Comparison of ENCODE assay signal across 1 cellular context in genomic region chr9:5832543-5833529, GRCh38.
TF ChIP-seq lines count a peak whose summit lies in the region.

A gene with protein sequence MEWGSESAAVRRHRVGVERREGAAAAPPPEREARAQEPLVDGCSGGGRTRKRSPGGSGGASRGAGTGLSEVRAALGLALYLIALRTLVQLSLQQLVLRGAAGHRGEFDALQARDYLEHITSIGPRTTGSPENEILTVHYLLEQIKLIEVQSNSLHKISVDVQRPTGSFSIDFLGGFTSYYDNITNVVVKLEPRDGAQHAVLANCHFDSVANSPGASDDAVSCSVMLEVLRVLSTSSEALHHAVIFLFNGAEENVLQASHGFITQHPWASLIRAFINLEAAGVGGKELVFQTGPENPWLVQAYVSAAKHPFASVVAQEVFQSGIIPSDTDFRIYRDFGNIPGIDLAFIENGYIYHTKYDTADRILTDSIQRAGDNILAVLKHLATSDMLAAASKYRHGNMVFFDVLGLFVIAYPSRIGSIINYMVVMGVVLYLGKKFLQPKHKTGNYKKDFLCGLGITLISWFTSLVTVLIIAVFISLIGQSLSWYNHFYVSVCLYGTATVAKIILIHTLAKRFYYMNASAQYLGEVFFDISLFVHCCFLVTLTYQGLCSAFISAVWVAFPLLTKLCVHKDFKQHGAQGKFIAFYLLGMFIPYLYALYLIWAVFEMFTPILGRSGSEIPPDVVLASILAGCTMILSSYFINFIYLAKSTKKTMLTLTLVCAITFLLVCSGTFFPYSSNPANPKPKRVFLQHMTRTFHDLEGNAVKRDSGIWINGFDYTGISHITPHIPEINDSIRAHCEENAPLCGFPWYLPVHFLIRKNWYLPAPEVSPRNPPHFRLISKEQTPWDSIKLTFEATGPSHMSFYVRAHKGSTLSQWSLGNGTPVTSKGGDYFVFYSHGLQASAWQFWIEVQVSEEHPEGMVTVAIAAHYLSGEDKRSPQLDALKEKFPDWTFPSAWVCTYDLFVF (minus strand): TSS chr9:5833117. CDS start chr9:5833027, 90 bp downstream.

TF ChIP-seq in HepG2, 621 proteins besides CTCF, POLR2A, EP300 and RAD21 (continues in another document):
- TF ChIP-seq ZNF235 (CRISPR knock-in tag; IDR thresholded peaks at IDR 0.05; ENCODE audit: borderline replicate concordance) (peak; percentile 90; the same call in 1 of the 2 replicates), TARDBP (CRISPR knock-in tag; IDR thresholded peaks at IDR 0.05) (peak; percentile 75; the same call in 1 of the 2 replicates), ZFP1 (CRISPR knock-in tag; IDR thresholded peaks at IDR 0.05) (no peak), CREBL2 (CRISPR knock-in tag; IDR thresholded peaks at IDR 0.05; ENCODE audit: borderline replicate concordance) (peak; percentile 41; the same call in 1 of the 2 replicates), HOXA5 (CRISPR knock-in tag; IDR thresholded peaks at IDR 0.05) (peak; percentile 76), PITX1 (CRISPR knock-in tag; IDR thresholded peaks at IDR 0.05) (no peak), ZNF124 (CRISPR knock-in tag; IDR thresholded peaks at IDR 0.05) (no peak), ZBTB25 (CRISPR knock-in tag; IDR thresholded peaks at IDR 0.05) (no peak; the same call in 1 of the 2 replicates), ZNF615 (CRISPR knock-in tag; IDR thresholded peaks at IDR 0.05; ENCODE audit: borderline replicate concordance) (no peak), ZNF776 (CRISPR knock-in tag; IDR thresholded peaks at IDR 0.05) (peak; percentile 90), FOSL1 (CRISPR knock-in tag; IDR thresholded peaks at IDR 0.05; ENCODE audit: borderline replicate concordance) (0 out of 2 replicates have a peak, but pooled peaks have one; percentile 42), ERF (CRISPR knock-in tag; IDR thresholded peaks at IDR 0.05) (peak; percentile 58; the same call in 1 of the 2 replicates), ZNF343 (CRISPR knock-in tag; IDR thresholded peaks at IDR 0.05) (no peak), FLYWCH1 (CRISPR knock-in tag; IDR thresholded peaks at IDR 0.05) (0 out of 2 replicates have a peak, but pooled peaks have one; percentile 85), HMG20B (CRISPR knock-in tag; conservative IDR thresholded peaks at IDR 0.05) (peak; percentile 61; the same call in 1 of the 2 replicates), NR0B2 (CRISPR knock-in tag; IDR thresholded peaks at IDR 0.05) (peak; percentile 63; the same call in 1 of the 2 replicates), SNAPC2 (CRISPR knock-in tag; IDR thresholded peaks at IDR 0.05) (0 out of 2 replicates have a peak, but pooled peaks have one; percentile 32), NFATC3 (CRISPR knock-in tag; IDR thresholded peaks at IDR 0.05) (no peak), ZNF33A (CRISPR knock-in tag; IDR thresholded peaks at IDR 0.05; ENCODE audit: borderline replicate concordance) (no peak), GPN1 (CRISPR knock-in tag; IDR thresholded peaks at IDR 0.05; ENCODE audit: borderline replicate concordance) (no peak), ZNF737 (CRISPR knock-in tag; IDR thresholded peaks at IDR 0.05; ENCODE audit: borderline replicate concordance) (no peak), PTBP1 (IDR thresholded peaks at IDR 0.05; ENCODE audit: low read depth, low read length, poor library complexity, severe bottlenecking) (no peak), TMF1 (CRISPR knock-in tag; IDR thresholded peaks at IDR 0.05; ENCODE audit: low read depth) (no peak; the same call in 1 of the 2 replicates), PREB (CRISPR knock-in tag; IDR thresholded peaks at IDR 0.05) (peak; percentile 96), RNF2 (conservative IDR thresholded peaks at IDR 0.05; ENCODE audit: low read depth) (peak; percentile 80; the same call in 1 of the 2 replicates), KLF11 (CRISPR knock-in tag; IDR thresholded peaks at IDR 0.05) (0 out of 2 replicates have a peak, but pooled peaks have one; percentile 6), FOXP1 (IDR thresholded peaks at IDR 0.05) (no peak), FOXP1 (CRISPR knock-in tag; IDR thresholded peaks at IDR 0.05) (0 out of 2 replicates have a peak, but pooled peaks have one; percentile 36), MLX (CRISPR knock-in tag; IDR thresholded peaks at IDR 0.05) (no peak), PCBP1 (IDR thresholded peaks at IDR 0.05; ENCODE audit: borderline replicate concordance, low read depth, low read length) (no peak), NAIF1 (CRISPR knock-in tag; IDR thresholded peaks at IDR 0.05; ENCODE audit: borderline replicate concordance) (peak; percentile 93; the same call in 1 of the 2 replicates)
- TF ChIP-seq, protein P1, sequence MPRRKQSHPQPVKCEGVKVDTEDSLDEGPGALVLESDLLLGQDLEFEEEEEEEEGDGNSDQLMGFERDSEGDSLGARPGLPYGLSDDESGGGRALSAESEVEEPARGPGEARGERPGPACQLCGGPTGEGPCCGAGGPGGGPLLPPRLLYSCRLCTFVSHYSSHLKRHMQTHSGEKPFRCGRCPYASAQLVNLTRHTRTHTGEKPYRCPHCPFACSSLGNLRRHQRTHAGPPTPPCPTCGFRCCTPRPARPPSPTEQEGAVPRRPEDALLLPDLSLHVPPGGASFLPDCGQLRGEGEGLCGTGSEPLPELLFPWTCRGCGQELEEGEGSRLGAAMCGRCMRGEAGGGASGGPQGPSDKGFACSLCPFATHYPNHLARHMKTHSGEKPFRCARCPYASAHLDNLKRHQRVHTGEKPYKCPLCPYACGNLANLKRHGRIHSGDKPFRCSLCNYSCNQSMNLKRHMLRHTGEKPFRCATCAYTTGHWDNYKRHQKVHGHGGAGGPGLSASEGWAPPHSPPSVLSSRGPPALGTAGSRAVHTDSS (CRISPR knock-in tag; conservative IDR thresholded peaks at IDR 0.05): peak; percentile 93; the same call in 1 of the 2 replicates
- TF ChIP-seq, protein P2, sequence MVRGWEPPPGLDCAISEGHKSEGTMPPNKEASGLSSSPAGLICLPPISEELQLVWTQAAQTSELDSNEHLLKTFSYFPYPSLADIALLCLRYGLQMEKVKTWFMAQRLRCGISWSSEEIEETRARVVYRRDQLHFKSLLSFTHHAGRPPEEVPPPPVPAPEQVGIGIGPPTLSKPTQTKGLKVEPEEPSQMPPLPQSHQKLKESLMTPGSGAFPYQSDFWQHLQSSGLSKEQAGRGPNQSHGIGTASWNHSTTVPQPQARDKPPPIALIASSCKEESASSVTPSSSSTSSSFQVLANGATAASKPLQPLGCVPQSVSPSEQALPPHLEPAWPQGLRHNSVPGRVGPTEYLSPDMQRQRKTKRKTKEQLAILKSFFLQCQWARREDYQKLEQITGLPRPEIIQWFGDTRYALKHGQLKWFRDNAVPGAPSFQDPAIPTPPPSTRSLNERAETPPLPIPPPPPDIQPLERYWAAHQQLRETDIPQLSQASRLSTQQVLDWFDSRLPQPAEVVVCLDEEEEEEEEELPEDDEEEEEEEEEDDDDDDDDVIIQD (CRISPR knock-in tag; IDR thresholded peaks at IDR 0.05; ENCODE audit: low read depth): peak; percentile 28; the same call in 1 of the 2 replicates
- TF ChIP-seq, protein P3, sequence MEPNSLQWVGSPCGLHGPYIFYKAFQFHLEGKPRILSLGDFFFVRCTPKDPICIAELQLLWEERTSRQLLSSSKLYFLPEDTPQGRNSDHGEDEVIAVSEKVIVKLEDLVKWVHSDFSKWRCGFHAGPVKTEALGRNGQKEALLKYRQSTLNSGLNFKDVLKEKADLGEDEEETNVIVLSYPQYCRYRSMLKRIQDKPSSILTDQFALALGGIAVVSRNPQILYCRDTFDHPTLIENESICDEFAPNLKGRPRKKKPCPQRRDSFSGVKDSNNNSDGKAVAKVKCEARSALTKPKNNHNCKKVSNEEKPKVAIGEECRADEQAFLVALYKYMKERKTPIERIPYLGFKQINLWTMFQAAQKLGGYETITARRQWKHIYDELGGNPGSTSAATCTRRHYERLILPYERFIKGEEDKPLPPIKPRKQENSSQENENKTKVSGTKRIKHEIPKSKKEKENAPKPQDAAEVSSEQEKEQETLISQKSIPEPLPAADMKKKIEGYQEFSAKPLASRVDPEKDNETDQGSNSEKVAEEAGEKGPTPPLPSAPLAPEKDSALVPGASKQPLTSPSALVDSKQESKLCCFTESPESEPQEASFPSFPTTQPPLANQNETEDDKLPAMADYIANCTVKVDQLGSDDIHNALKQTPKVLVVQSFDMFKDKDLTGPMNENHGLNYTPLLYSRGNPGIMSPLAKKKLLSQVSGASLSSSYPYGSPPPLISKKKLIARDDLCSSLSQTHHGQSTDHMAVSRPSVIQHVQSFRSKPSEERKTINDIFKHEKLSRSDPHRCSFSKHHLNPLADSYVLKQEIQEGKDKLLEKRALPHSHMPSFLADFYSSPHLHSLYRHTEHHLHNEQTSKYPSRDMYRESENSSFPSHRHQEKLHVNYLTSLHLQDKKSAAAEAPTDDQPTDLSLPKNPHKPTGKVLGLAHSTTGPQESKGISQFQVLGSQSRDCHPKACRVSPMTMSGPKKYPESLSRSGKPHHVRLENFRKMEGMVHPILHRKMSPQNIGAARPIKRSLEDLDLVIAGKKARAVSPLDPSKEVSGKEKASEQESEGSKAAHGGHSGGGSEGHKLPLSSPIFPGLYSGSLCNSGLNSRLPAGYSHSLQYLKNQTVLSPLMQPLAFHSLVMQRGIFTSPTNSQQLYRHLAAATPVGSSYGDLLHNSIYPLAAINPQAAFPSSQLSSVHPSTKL (CRISPR knock-in tag; IDR thresholded peaks at IDR 0.05): peak; percentile 74
- TF ChIP-seq, protein P4, sequence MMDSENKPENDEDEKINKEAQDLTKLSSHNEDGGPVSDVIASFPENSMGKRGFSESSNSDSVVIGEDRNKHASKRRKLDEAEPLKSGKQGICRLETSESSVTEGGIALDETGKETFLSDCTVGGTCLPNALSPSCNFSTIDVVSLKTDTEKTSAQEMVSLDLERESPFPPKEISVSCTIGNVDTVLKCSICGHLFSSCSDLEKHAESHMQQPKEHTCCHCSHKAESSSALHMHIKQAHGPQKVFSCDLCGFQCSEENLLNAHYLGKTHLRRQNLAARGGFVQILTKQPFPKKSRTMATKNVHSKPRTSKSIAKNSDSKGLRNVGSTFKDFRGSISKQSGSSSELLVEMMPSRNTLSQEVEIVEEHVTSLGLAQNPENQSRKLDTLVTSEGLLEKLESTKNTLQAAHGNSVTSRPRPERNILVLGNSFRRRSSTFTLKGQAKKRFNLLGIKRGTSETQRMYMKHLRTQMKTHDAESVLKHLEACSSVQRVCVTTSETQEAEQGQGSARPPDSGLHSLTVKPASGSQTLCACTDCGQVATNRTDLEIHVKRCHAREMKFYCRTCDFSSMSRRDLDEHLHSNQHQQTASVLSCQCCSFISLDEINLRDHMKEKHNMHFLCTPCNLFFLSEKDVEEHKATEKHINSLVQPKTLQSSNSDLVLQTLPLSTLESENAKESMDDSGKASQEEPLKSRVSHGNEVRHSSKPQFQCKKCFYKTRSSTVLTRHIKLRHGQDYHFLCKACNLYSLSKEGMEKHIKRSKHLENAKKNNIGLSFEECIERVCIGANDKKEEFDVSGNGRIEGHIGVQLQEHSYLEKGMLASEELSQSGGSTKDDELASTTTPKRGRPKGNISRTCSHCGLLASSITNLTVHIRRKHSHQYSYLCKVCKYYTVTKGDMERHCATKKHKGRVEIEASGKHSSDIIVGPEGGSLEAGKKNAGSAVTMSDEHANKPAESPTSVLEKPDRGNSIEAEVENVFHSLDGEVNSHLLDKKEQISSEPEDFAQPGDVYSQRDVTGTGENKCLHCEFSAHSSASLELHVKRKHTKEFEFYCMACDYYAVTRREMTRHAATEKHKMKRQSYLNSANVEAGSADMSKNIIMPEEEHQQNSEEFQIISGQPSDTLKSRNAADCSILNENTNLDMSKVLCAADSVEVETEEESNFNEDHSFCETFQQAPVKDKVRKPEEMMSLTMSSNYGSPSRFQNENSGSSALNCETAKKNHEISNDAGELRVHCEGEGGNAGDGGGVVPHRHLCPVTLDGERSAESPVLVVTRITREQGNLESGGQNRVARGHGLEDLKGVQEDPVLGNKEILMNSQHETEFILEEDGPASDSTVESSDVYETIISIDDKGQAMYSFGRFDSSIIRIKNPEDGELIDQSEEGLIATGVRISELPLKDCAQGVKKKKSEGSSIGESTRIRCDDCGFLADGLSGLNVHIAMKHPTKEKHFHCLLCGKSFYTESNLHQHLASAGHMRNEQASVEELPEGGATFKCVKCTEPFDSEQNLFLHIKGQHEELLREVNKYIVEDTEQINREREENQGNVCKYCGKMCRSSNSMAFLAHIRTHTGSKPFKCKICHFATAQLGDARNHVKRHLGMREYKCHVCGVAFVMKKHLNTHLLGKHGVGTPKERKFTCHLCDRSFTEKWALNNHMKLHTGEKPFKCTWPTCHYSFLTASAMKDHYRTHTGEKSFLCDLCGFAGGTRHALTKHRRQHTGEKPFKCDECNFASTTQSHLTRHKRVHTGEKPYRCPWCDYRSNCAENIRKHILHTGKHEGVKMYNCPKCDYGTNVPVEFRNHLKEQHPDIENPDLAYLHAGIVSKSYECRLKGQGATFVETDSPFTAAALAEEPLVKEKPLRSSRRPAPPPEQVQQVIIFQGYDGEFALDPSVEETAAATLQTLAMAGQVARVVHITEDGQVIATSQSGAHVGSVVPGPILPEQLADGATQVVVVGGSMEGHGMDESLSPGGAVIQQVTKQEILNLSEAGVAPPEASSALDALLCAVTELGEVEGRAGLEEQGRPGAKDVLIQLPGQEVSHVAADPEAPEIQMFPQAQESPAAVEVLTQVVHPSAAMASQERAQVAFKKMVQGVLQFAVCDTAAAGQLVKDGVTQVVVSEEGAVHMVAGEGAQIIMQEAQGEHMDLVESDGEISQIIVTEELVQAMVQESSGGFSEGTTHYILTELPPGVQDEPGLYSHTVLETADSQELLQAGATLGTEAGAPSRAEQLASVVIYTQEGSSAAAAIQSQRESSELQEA (CRISPR knock-in tag; IDR thresholded peaks at IDR 0.05; ENCODE audit: not compliant biosample characterization): peak; percentile 72
